12 cellular contexts compared by ENCODE assay signal in the genomic region with DNA sequence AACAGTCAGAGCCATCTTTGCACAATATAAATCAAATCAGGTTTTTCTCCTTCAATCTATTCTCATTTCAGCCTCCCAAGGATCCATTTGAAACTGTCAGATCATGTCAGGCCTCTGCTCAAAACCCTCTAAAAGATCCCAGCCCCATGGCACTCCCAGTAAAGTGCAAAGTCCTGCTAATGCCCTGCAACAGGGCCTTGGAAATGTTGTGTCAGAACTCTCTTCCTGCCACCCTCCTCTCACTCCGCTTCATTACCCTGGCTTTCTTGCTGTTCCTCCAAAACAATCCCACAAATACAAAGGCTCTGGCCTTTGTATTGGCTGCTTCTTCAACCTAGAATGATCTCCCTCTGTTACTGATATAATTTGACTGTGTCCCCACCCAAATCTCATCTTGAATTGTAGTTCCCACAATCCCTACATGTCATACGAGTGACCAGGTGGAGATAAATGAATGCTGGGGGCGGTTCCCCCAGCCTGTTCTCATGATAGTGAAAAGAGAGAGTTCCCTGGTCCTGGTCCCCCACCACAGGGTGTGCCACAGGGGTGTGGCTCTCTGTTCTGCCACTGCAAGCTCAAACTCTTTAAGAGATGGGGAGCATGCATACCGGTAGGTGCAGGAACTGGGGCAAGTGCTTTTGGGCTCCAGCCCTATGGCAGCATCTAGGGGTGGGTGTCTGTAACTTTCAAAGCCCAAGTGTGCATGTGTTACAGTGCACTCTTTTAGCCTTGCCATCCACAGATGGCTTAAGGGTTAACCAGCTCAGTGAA. TPM values are rescaled to one million over a fixed set of nuclear protein-coding genes. Genes with fewer than 3 reads are reported as not detected.
DNase-seq lines count a peak whose midpoint lies in the region; ATAC-seq, FAIRE-seq and TF ChIP-seq lines count a peak whose summit lies in the region.
"Had no signal": no experiment of that assay in that cellular context is flagged by ENCODE, and none has a peak within 500 bp of the region (broad histone marks: within the 10 kb centered on the region; RNA-seq: fewer than 3 reads in every experiment).

No MANE protein-coding gene starts in this region.

- H3K9me3 Mint-ChIP-seq in activated naive CD4-positive, alpha-beta T cell treated with anti-CD3 and anti-CD28 coated beads, Interleukin-2, amount 50 U/mL, for 72 hours: peaks cover 0 to 21% of the 10 kb centered on the region in 2 donors

- H3K9me3 ChIP-seq in mucosa of rectum (ENCODE audit: control insufficient read depth in 2 of 2, low read length in 2 of 2) (no peaks in the 10 kb centered on the region), upper lobe of left lung (no peaks in the 10 kb centered on the region)
- H3K9me3 ChIP-seq: HAP-1 had no signal

- DNase-seq in activated naive CD4-positive, alpha-beta T cell treated with anti-CD3 and anti-CD28 coated beads, Interleukin-2, amount 50 U/mL, for 72 hours (ENCODE audit: low spot score in 2 of 2): no peak
- no peak for DNase-seq in activated naive CD4-positive, alpha-beta T cell treated with anti-CD3 and anti-CD28 coated beads, Interleukin-2, amount 50 U/mL, for 16 hours
- DNase-seq in cardiac fibroblast (ENCODE audit: low read depth in 2 of 2): peak in 1 of 2 donors; percentile 11
- no peak for DNase-seq in upper lobe of left lung
- no peak for DNase-seq in GM19239 (ENCODE audit: insufficient read length, low spot score)
- DNase-seq: NCI-H82 had no signal

- H3K9ac ChIP-seq in mucosa of rectum (ENCODE audit: low read depth in 1 of 2, low read length in 2 of 2): peak overlapping the region in 1 of 2 donors; percentile 57

- no peak for TF ChIP-seq POLR2A in upper lobe of left lung (IDR thresholded peaks at IDR 0.05)

- no peak for TF ChIP-seq EP300 in upper lobe of left lung (IDR thresholded peaks at IDR 0.05)

- no peaks in the 10 kb centered on the region for H3K36me3 ChIP-seq in mucosa of rectum (ENCODE audit: control insufficient read depth in 2 of 2, insufficient read depth in 2 of 2, low read length in 2 of 2)
- H3K36me3 ChIP-seq in upper lobe of left lung: no peaks in the 10 kb centered on the region
- H3K36me3 ChIP-seq: cardiac muscle cell, HAP-1 had no signal

- H3K4me3 ChIP-seq in cardiac fibroblast (replicated peaks in 1 of 2; ENCODE audit: low read depth in 2 of 2, low read length in 2 of 2) (peak overlapping the region; percentile 24 to 45), mucosa of rectum (ENCODE audit: low read length in 2 of 2) (peak overlapping the region; percentile 54 to 68), upper lobe of left lung (peak overlapping the region in 3 of 4 donors; percentile 2 to 26 (median 20))
- H3K4me3 ChIP-seq: cardiac muscle cell, HAP-1 had no signal

- H3K36me3 Mint-ChIP-seq in activated naive CD4-positive, alpha-beta T cell treated with anti-CD3 and anti-CD28 coated beads, Interleukin-2, amount 50 U/mL, for 72 hours: peaks cover under 1 to 6% of the 10 kb centered on the region in 2 donors

- H3K27ac ChIP-seq in mucosa of rectum (ENCODE audit: low read depth in 2 of 2, low read length in 2 of 2) (peak overlapping the region; percentile 84 to 86), upper lobe of left lung (peak overlapping the region; percentile 64 to 80 (median 75))

- TF ChIP-seq CTCF in cardiac fibroblast (IDR thresholded peaks at IDR 0.05; ENCODE audit: low read depth, low read length) (no peak), upper lobe of left lung (IDR thresholded peaks at IDR 0.05) (no peak)

- H3K4me1 ChIP-seq in mucosa of rectum (ENCODE audit: control insufficient read depth in 2 of 2, insufficient read depth in 2 of 2, low read length in 2 of 2): peaks cover 14 to 39% of the 10 kb centered on the region in 2 donors
- peaks cover 0 to 3% (median 1%) of the 10 kb centered on the region in 4 donors for H3K4me1 ChIP-seq in upper lobe of left lung

- WGBS in upper lobe of left lung, 2 donors: 77 to 86% methylated on average over 4 of the region's 4 CpGs

- no peaks in the 10 kb centered on the region for H3K27me3 ChIP-seq in mucosa of rectum (ENCODE audit: control insufficient read depth in 2 of 2, insufficient read depth in 2 of 2, low read length in 2 of 2)
- no peaks in the 10 kb centered on the region for H3K27me3 ChIP-seq in upper lobe of left lung
- H3K27me3 ChIP-seq: cardiac muscle cell had no signal

- FAIRE-seq in GM19239 (lab: Jason Lieb, UNC): no peak
- FAIRE-seq: frontal cortex had no signal

- ATAC-seq in activated naive CD4-positive, alpha-beta T cell treated with anti-CD3 and anti-CD28 coated beads, Interleukin-2, amount 50 U/mL, for 72 hours: peak; percentile 24 to 30
- peak in 1 of 2 donors; percentile 7 for ATAC-seq in upper lobe of left lung (ENCODE audit: low FRiP score in 2 of 2)
- ATAC-seq in HG02981 (IDR thresholded peaks at IDR 0.05; ENCODE audit: unreplicated experiment): no peak
- no peak for ATAC-seq in GM19395 (IDR thresholded peaks at IDR 0.05; ENCODE audit: unreplicated experiment)

- H3K27ac Mint-ChIP-seq in activated naive CD4-positive, alpha-beta T cell treated with anti-CD3 and anti-CD28 coated beads, Interleukin-2, amount 50 U/mL, for 72 hours: no peak overlapping the region

RNA-seq across cellular contexts. Expression of a gene that starts 22.9 kb away (rescaled TPM):
- 100 to 1,000 TPM; 164 to 269 TPM for total RNA-seq in activated naive CD4-positive, alpha-beta T cell treated with anti-CD3 and anti-CD28 coated beads, Interleukin-2, amount 50 U/mL, for 72 hours
- total RNA-seq in upper lobe of left lung: 100 to 1,000 TPM in 4 of 6 donors, 10 to 100 TPM in 2; 90.9 to 336 (median 124) TPM

Comparison
In these comparisons a context has a peak if more than half of its experiments do, and no peak if none do; other contexts are left out.
1. ATAC-seq: peak in activated naive CD4-positive, alpha-beta T cell treated with anti-CD3 and anti-CD28 coated beads, Interleukin-2, amount 50 U/mL, for 72 hours (2 of 2); none in HG02981 (single experiment) and GM19395 (single experiment).
2. Peak in every context shown above with its lines, with median percentiles within 50 percentile points of each other: H3K4me3 ChIP-seq.